Comparison of ENCODE assay signal across 8 cellular contexts in genomic region chr13:38349386-38350113, GRCh38. TPM values are rescaled to one million over a fixed set of nuclear protein-coding genes. Genes with fewer than 3 reads are reported as not detected.
DNase-seq lines count a peak whose midpoint lies in the region; ATAC-seq, FAIRE-seq and TF ChIP-seq lines count a peak whose summit lies in the region.

Gene UFM1 (plus strand): TSS chr13:38349851. CDS start chr13:38349920, 69 bp downstream.

- ATAC-seq in GM18502 (IDR thresholded peaks at IDR 0.05; ENCODE audit: poor library complexity, unreplicated experiment), result peak; percentile 96
- ATAC-seq in HG02970 (IDR thresholded peaks at IDR 0.05; ENCODE audit: low FRiP score, unreplicated experiment), result peak; percentile 98
- ATAC-seq in psoas muscle, result peak; percentile 95 to 100 (median 99)

- H3K4me3 ChIP-seq in ascending aorta (peak within 1 kb of the TSS; percentile 69 to 81), right atrium auricular region (peak within 1 kb of the TSS; percentile 81 to 87), psoas muscle (peak within 1 kb of the TSS; percentile 90)

- H3K27ac ChIP-seq in ascending aorta (peak within 1 kb of the TSS; percentile 76 to 87), right atrium auricular region (peak within 1 kb of the TSS; percentile 92 to 94), psoas muscle (peak within 1 kb of the TSS; percentile 90)

- intact Hi-C loops in ascending aorta (cut with DNase I), result loop anchor here (5.0 to 10.0 kb wide), 3 partner anchors 475 to 1287 kb away; no protein-coding TSS in a partner anchor
- intact Hi-C loops in psoas muscle (cut with DNase I), result loop anchor here in 1 of 2 donors (10.0 kb wide), 1 partner anchor 675 kb away; no protein-coding TSS in a partner anchor

- 0 to 1% (median 1%) methylated on average over 41 of the region's 41 CpGs for WGBS in psoas muscle, 3 donors

- peaks cover 0 to 3% of the 10 kb centered on the region in 2 donors for H3K36me3 ChIP-seq in ascending aorta
- H3K36me3 ChIP-seq in right atrium auricular region, result no peaks in the 10 kb centered on the region
- peaks cover 0 to 24% of the 10 kb centered on the region in 2 donors for H3K36me3 ChIP-seq in psoas muscle (ENCODE audit: insufficient read depth in 1 of 2, low read depth in 1 of 2)

- FAIRE-seq in urothelium cell line (lab: Jason Lieb, UNC), result no peak

- peaks cover 19% of the 10 kb centered on the region for H3K36me3 Mint-ChIP-seq in T-helper 2 cell treated with Interferon-gamma antibody and Interleukin-4, amounts not matched to agents 5 μg/mL and 100 μg/mL, for 36 hours (ENCODE audit: low read depth)

- no peaks in the 10 kb centered on the region for H3K9me3 Mint-ChIP-seq in T-helper 2 cell treated with Interferon-gamma antibody and Interleukin-4, amounts not matched to agents 5 μg/mL and 100 μg/mL, for 36 hours

- H3K4me3 Mint-ChIP-seq in T-helper 2 cell treated with Interferon-gamma antibody and Interleukin-4, amounts not matched to agents 5 μg/mL and 100 μg/mL, for 36 hours, result peak within 1 kb of the TSS; percentile 98

- H3K27me3 ChIP-seq in ascending aorta, result no peaks in the 10 kb centered on the region
- H3K27me3 ChIP-seq in right atrium auricular region, result no peaks in the 10 kb centered on the region
- H3K27me3 ChIP-seq in psoas muscle (ENCODE audit: insufficient read depth in 3 of 3, low read length in 2 of 3), result no peaks in the 10 kb centered on the region

- DNase-seq in NCI-H1930 (lab: John Stamatoyannopoulos, UW) (peak; percentile 89 to 95), ascending aorta (ENCODE audit: low spot score in 2 of 2) (peak; percentile 58 to 94), right atrium auricular region (ENCODE audit: low spot score) (peak; percentile 90), psoas muscle (peak; percentile 90 to 94), urothelium cell line (ENCODE audit: low spot score) (peak; percentile 82)
- peak; percentile 83 for DNase-seq in T-helper 2 cell treated with Interferon-gamma antibody and Interleukin-4, amounts not matched to agents 5 μg/mL and 100 μg/mL, for 36 hours (ENCODE audit: low spot score)

- H3K27ac Mint-ChIP-seq in T-helper 2 cell treated with Interferon-gamma antibody and Interleukin-4, amounts not matched to agents 5 μg/mL and 100 μg/mL, for 36 hours, result peak within 1 kb of the TSS; percentile 100

- peaks cover 3% of the 10 kb centered on the region for H3K27me3 Mint-ChIP-seq in T-helper 2 cell treated with Interferon-gamma antibody and Interleukin-4, amounts not matched to agents 5 μg/mL and 100 μg/mL, for 36 hours (ENCODE audit: low read depth)

- H3K4me1 ChIP-seq in ascending aorta (peaks cover 0 to 9% of the 10 kb centered on the region in 2 donors), right atrium auricular region (peaks cover 0 to 17% of the 10 kb centered on the region in 2 donors), psoas muscle (peaks cover 18% of the 10 kb centered on the region)

- peaks cover 29% of the 10 kb centered on the region for H3K4me1 Mint-ChIP-seq in T-helper 2 cell treated with Interferon-gamma antibody and Interleukin-4, amounts not matched to agents 5 μg/mL and 100 μg/mL, for 36 hours (ENCODE audit: low read depth)

- TF ChIP-seq CTCF in ascending aorta (IDR thresholded peaks at IDR 0.05) (no peak), right atrium auricular region (IDR thresholded peaks at IDR 0.05) (no peak), psoas muscle (IDR thresholded peaks at IDR 0.05) (no peak)

- H3K9me3 ChIP-seq in ascending aorta (no peaks in the 10 kb centered on the region), right atrium auricular region (no peaks in the 10 kb centered on the region), psoas muscle (no peaks in the 10 kb centered on the region)

RNA-seq across cellular contexts. Expression of gene UFM1, which starts in this region (rescaled TPM):
- 28.8 TPM for total RNA-seq in ascending aorta
- 10 to 100 TPM; 20.7 to 24.0 TPM for total RNA-seq in right atrium auricular region
- 10 to 100 TPM; 19.8 to 35.8 (median 25.8) TPM for total RNA-seq in psoas muscle
- 10 to 100 TPM; 27.7 to 56.8 (median 42.9) TPM for polyA plus RNA-seq in psoas muscle

Comparison
In these comparisons a context has a peak if more than half of its experiments do, and no peak if none do; other contexts are left out.
1. Peak in every context shown above with its lines: DNase-seq, ATAC-seq, H3K4me3 ChIP-seq and H3K27ac ChIP-seq.